18 cellular contexts compared by ENCODE assay signal in genomic region chr16:77250395-77250794, GRCh38. TPM values are rescaled to one million over a fixed set of nuclear protein-coding genes. Genes with fewer than 3 reads are reported as not detected.
A peak's percentile ranks its signal among the peaks of the same experiment; 100 is the strongest.
DNase-seq lines count a peak whose midpoint lies in the region; ATAC-seq and TF ChIP-seq lines count a peak whose summit lies in the region.
"Had no signal": no experiment of that assay in that cellular context is flagged by ENCODE, and none has a peak within 500 bp of the region (broad histone marks: within the 10 kb centered on the region; RNA-seq: fewer than 3 reads in every experiment).

No MANE protein-coding gene starts in this region.

- no peak overlapping the region for H3K4me2 ChIP-seq in fibroblast of lung (ENCODE audit: extremely low read depth, insufficient read depth, low read length)

- no peaks in the 10 kb centered on the region for H3K4me1 ChIP-seq in fibroblast of lung (ENCODE audit: control insufficient read depth, extremely low read depth, insufficient read depth, low read length)

- H4K20me1 ChIP-seq in fibroblast of lung (ENCODE audit: control insufficient read depth, extremely low read depth, insufficient read depth, low read length), result no peaks in the 10 kb centered on the region

- no peak for TF ChIP-seq CTCF in fibroblast of lung (conservative IDR thresholded peaks at IDR 0.05 in 1 of 2, IDR thresholded peaks at IDR 0.05 in 1 of 2; ENCODE audit: low read depth in 1 of 2, low read length in 2 of 2)

- no peak overlapping the region for H3K9ac ChIP-seq in fibroblast of lung (ENCODE audit: insufficient read depth, low read length)

- H3K27me3 ChIP-seq in fibroblast of lung (ENCODE audit: control insufficient read depth, insufficient read depth, low read length), result no peaks in the 10 kb centered on the region

- DNase-seq in HCEC 1CT (peak; percentile 10), amniotic epithelial cell (ENCODE audit: low read depth) (peak; percentile 2), fibroblast of lung (ENCODE audit: low read depth in 2 of 2) (peak; percentile 37 to 49), iris pigment epithelial cell (ENCODE audit: low read depth) (peak; percentile 50), SHP77 (lab: John Stamatoyannopoulos, UW) (no peak), pons (ENCODE audit: low spot score) (no peak)
- no peak for DNase-seq in activated CD4-positive, alpha-beta T cell treated with anti-CD3 and anti-CD28 coated beads for 1 hour
- DNase-seq: IMR-90, MV-4-11, NCI-H1105 treated with DMSO at 0.1 percent for 48 hours, NCI-H2029 treated with DMSO at 0.1 percent for 48 hours, NCI-H226, NCI-H524 treated with DMSO at 0.1 percent for 48 hours, OCI-M1 had no signal

- H3K36me3 ChIP-seq in fibroblast of lung (ENCODE audit: control insufficient read depth, insufficient read depth, low read length), result no peaks in the 10 kb centered on the region

- H3K4me3 ChIP-seq in fibroblast of lung (replicated peaks in 1 of 4; ENCODE audit: control extremely low read depth in 1 of 4, insufficient read depth in 1 of 4, low read depth in 3 of 4, low read length in 4 of 4), result no peak overlapping the region

- H2AFZ ChIP-seq in fibroblast of lung (ENCODE audit: low read length), result no peak overlapping the region

- no peaks in the 10 kb centered on the region for H3K9me3 ChIP-seq in fibroblast of lung (ENCODE audit: control insufficient read depth, insufficient read depth, low read depth, low read length)

- no peak for ATAC-seq in GM18909 (IDR thresholded peaks at IDR 0.05; ENCODE audit: poor library complexity, unreplicated experiment)

- H3K79me2 ChIP-seq in fibroblast of lung (ENCODE audit: control insufficient read depth, insufficient read depth, low read length), result no peaks in the 10 kb centered on the region

- H3K27ac ChIP-seq in fibroblast of lung (ENCODE audit: insufficient read depth, low read length), result no peak overlapping the region

RNA-seq across cellular contexts. Expression of gene SYCE1L, which starts 51.2 kb away (rescaled TPM):
- total RNA-seq in fibroblast of lung, result 0.26 and 0.33 TPM in 2 replicates
- 0.09 TPM in 1 of 2 replicates, not detected in the other for polyA plus RNA-seq in fibroblast of lung
- polyA plus RNA-seq in fibroblast of lung (2012), result 0.27 and 0.46 TPM in 2 replicates
- not detected in 2 replicates for polyA minus RNA-seq in fibroblast of lung (ENCODE audit: low replicate concordance)
- total RNA-seq: Daoy, IMR-90, SK-MEL-5 had no signal
- polyA plus RNA-seq: CD14-positive monocyte had no signal

RNA-seq across cellular contexts. Expression of gene MON1B, which starts 59.4 kb away (rescaled TPM):
- 5.9 and 7.3 TPM in 2 replicates for total RNA-seq in fibroblast of lung
- 12.7 and 16.0 TPM in 2 replicates for polyA plus RNA-seq in fibroblast of lung
- polyA plus RNA-seq in fibroblast of lung (2012), result 16.8 and 22.0 TPM in 2 replicates
- 53.2 and 81.5 TPM in 2 replicates for polyA minus RNA-seq in fibroblast of lung (ENCODE audit: low replicate concordance)

Comparison
In these comparisons a context has a peak if more than half of its experiments do, and no peak if none do; other contexts are left out.
1. DNase-seq: peak in HCEC 1CT (single experiment), amniotic epithelial cell (single experiment), fibroblast of lung (2 of 2) and iris pigment epithelial cell (single experiment); none in SHP77 (0 of 2), pons (single experiment) and activated CD4-positive, alpha-beta T cell treated with anti-CD3 and anti-CD28 coated beads for 1 hour (single experiment).